In the genomic region with DNA sequence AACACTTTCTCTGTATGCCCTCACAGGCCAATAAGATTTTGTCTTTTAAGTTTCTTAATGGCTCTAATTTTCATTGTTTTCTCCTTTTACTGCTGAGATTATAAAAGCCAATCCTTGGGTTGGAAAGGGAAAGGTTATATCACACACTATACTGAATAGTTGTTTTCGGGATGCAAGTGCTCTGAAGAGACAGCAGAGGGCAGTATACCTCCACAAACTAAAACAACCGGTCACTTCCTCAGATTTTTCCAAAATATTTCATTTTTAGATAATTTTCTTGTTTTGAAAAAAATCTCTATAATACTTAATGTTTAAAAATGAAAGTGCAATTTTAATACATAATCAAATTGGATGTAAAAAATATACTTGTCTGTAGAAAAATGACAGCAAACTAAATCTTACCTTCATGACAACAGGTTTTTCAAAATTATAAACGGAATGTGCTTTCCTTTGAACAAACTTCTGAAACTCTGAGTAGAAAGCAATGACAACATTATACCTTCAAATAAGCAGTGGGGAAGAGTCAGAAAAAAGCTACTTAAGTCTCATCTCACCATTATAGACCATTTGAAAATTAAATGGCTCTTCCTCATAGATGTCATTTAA, we compare ENCODE assay signal across 8 cellular contexts.
DNase-seq lines count a peak whose midpoint lies in the region; ATAC-seq and TF ChIP-seq lines count a peak whose summit lies in the region.

No MANE protein-coding gene starts in this region.

- CTCF ChIA-PET in GM10248 (lab: Yijun Ruan, JAX) = interaction anchor here (0.9 to 3.3 kb wide), 6 partner anchors 523 to 1053 kb away, joined by 3 to 27 read pairs (median 3); no protein-coding TSS in a partner anchor

- POLR2A ChIA-PET in GM10248 (lab: Yijun Ruan, JAX) = no interaction called here

- DNase-seq in A172 (ENCODE audit: low spot score) (peak; percentile 45), GM10248 (ENCODE audit: extremely low spot score) (peak; percentile 5), SK-N-DZ (ENCODE audit: low spot score) (peak; percentile 13), fibroblast of the aortic adventitia (ENCODE audit: low read depth) (peak; percentile 60), pons (ENCODE audit: low spot score) (peak; percentile 46)
- DNase-seq in stimulated activated CD4-positive, alpha-beta T cell treated with anti-CD3 and anti-CD28 coated beads, Interleukin-15, amount 100 ng/mL, for 24 hours = no peak
- DNase-seq in stimulated activated CD4-positive, alpha-beta T cell treated with anti-CD3 and anti-CD28 coated beads, Interleukin-4, amount 100 ng/mL, for 4 hours = no peak

- H3K4me3 ChIP-seq in fibroblast of the aortic adventitia (ENCODE audit: low read depth, low read length) = no peak overlapping the region

- ATAC-seq in HG03460 (IDR thresholded peaks at IDR 0.05; ENCODE audit: unreplicated experiment) = peak; percentile 69

- TF ChIP-seq CTCF in GM10248 (IDR thresholded peaks at IDR 0.05; ENCODE audit: control extremely low read depth, extremely low read depth, low read depth, missing control alignments) (peak; percentile 72), fibroblast of the aortic adventitia (IDR thresholded peaks at IDR 0.05; ENCODE audit: insufficient read depth, low read length) (peak; percentile 88)

Comparison
In these comparisons a context has a peak if more than half of its experiments do, and no peak if none do; other contexts are left out.
1. DNase-seq: peak in A172 (single experiment), GM10248 (single experiment), SK-N-DZ (single experiment), fibroblast of the aortic adventitia (single experiment) and pons (single experiment); none in stimulated activated CD4-positive, alpha-beta T cell treated with anti-CD3 and anti-CD28 coated beads, Interleukin-15, amount 100 ng/mL, for 24 hours (single experiment) and stimulated activated CD4-positive, alpha-beta T cell treated with anti-CD3 and anti-CD28 coated beads, Interleukin-4, amount 100 ng/mL, for 4 hours (0 of 2).